Comparison of ENCODE assay signal across 10 cellular contexts in genomic region chr17:40557531-40558299, GRCh38. TPM values are rescaled to one million over a fixed set of nuclear protein-coding genes. Genes with fewer than 3 reads are reported as not detected.
DNase-seq lines count a peak whose midpoint lies in the region; ATAC-seq and TF ChIP-seq lines count a peak whose summit lies in the region.
"Had no signal": no experiment of that assay in that cellular context is flagged by ENCODE, and none has a peak within 500 bp of the region (broad histone marks: within the 10 kb centered on the region; RNA-seq: fewer than 3 reads in every experiment).

No MANE protein-coding gene starts in this region.

- H3K27me3 ChIP-seq in effector memory CD4-positive, alpha-beta T cell (replicated peaks; ENCODE audit: control insufficient read depth, insufficient read depth, low read length, poor library complexity, severe bottlenecking): no peaks in the 10 kb centered on the region

- no peak for TF ChIP-seq CTCF in nephron progenitor cell (IDR thresholded peaks at IDR 0.05)

- H3K4me1 ChIP-seq in effector memory CD4-positive, alpha-beta T cell (ENCODE audit: control insufficient read depth, insufficient read depth, low read length, poor library complexity, severe bottlenecking): peaks cover 54% of the 10 kb centered on the region

- H3K9me3 Mint-ChIP-seq in stimulated activated naive CD8-positive, alpha-beta T cell treated with anti-CD3 and anti-CD28 coated beads, Interleukin-15, Interleukin-2, amounts not matched to agents 100 ng/mL and 50 ng/mL, for 24 hours: no peaks in the 10 kb centered on the region
- H3K9me3 Mint-ChIP-seq in nephron progenitor cell: no peaks in the 10 kb centered on the region

- peaks cover 97% of the 10 kb centered on the region for H3K4me1 Mint-ChIP-seq in stimulated activated naive CD8-positive, alpha-beta T cell treated with anti-CD3 and anti-CD28 coated beads, Interleukin-15, Interleukin-2, amounts not matched to agents 100 ng/mL and 50 ng/mL, for 24 hours (ENCODE audit: low read depth)
- peaks cover 78% of the 10 kb centered on the region for H3K4me1 Mint-ChIP-seq in nephron progenitor cell

- DNase-seq in stimulated activated naive CD8-positive, alpha-beta T cell treated with anti-CD3 and anti-CD28 coated beads, Interleukin-15, Interleukin-2, amounts not matched to agents 100 U/mL and 50 U/mL, for 24 hours: no peak
- no peak for DNase-seq in effector memory CD4-positive, alpha-beta T cell
- DNase-seq in nephron progenitor cell (no peak), NCI-H446 (lab: John Stamatoyannopoulos, UW) (no peak), occipital lobe (lab: John Stamatoyannopoulos, UW) (no peak)
- DNase-seq: T-helper 9 cell had no signal

- no peak overlapping the region for H3K4me3 ChIP-seq in effector memory CD4-positive, alpha-beta T cell (ENCODE audit: insufficient read depth, low read depth, low read length, poor library complexity, severe bottlenecking)
- H3K4me3 ChIP-seq: lung had no signal

- H3K27ac ChIP-seq in effector memory CD4-positive, alpha-beta T cell (ENCODE audit: insufficient read depth, low read length, poor library complexity, severe bottlenecking): peak overlapping the region; percentile 99

- H3K36me3 ChIP-seq in effector memory CD4-positive, alpha-beta T cell (ENCODE audit: control insufficient read depth, insufficient read depth, low read length): peaks cover 62% of the 10 kb centered on the region

- H3K36me3 Mint-ChIP-seq in stimulated activated naive CD8-positive, alpha-beta T cell treated with anti-CD3 and anti-CD28 coated beads, Interleukin-15, Interleukin-2, amounts not matched to agents 100 ng/mL and 50 ng/mL, for 24 hours (ENCODE audit: low read depth): peaks cover 96% of the 10 kb centered on the region
- H3K36me3 Mint-ChIP-seq in nephron progenitor cell (ENCODE audit: low read depth): no peaks in the 10 kb centered on the region

- no peaks in the 10 kb centered on the region for H3K9me3 ChIP-seq in effector memory CD4-positive, alpha-beta T cell (ENCODE audit: control insufficient read depth, low read length)

- no peaks in the 10 kb centered on the region for H3K27me3 Mint-ChIP-seq in stimulated activated naive CD8-positive, alpha-beta T cell treated with anti-CD3 and anti-CD28 coated beads, Interleukin-15, Interleukin-2, amounts not matched to agents 100 ng/mL and 50 ng/mL, for 24 hours
- peaks cover 7% of the 10 kb centered on the region for H3K27me3 Mint-ChIP-seq in nephron progenitor cell (ENCODE audit: low read depth, poor library complexity)

- ATAC-seq in stimulated activated naive CD8-positive, alpha-beta T cell treated with anti-CD3 and anti-CD28 coated beads, Interleukin-15, Interleukin-2, amounts not matched to agents 100 U/mL and 50 U/mL, for 24 hours: no peak
- ATAC-seq in GM19395 (IDR thresholded peaks at IDR 0.05; ENCODE audit: unreplicated experiment) (no peak), GM21367 (IDR thresholded peaks at IDR 0.05; ENCODE audit: unreplicated experiment) (no peak)

- peak overlapping the region; percentile 73 for H3K27ac Mint-ChIP-seq in stimulated activated naive CD8-positive, alpha-beta T cell treated with anti-CD3 and anti-CD28 coated beads, Interleukin-15, Interleukin-2, amounts not matched to agents 100 ng/mL and 50 ng/mL, for 24 hours
- H3K27ac Mint-ChIP-seq in nephron progenitor cell: peak overlapping the region; percentile 51

- peak overlapping the region; percentile 93 for H3K4me3 Mint-ChIP-seq in stimulated activated naive CD8-positive, alpha-beta T cell treated with anti-CD3 and anti-CD28 coated beads, Interleukin-15, Interleukin-2, amounts not matched to agents 100 ng/mL and 50 ng/mL, for 24 hours
- no peak overlapping the region for H3K4me3 Mint-ChIP-seq in nephron progenitor cell

RNA-seq across cellular contexts. Expression of gene CCR7, which starts 7.6 kb away (rescaled TPM):
- total RNA-seq in occipital lobe: not detected

RNA-seq across cellular contexts. Expression of gene TNS4, which starts 56.3 kb away (rescaled TPM):
- total RNA-seq in occipital lobe: not detected
